ENCODE assay signal across 13 cellular contexts in genomic region chr10:34299105-34299611, GRCh38.
DNase-seq lines count a peak whose midpoint lies in the region; TF ChIP-seq lines count a peak whose summit lies in the region.
"Had no signal": no experiment of that assay in that cellular context is flagged by ENCODE, and none has a peak within 500 bp of the region (broad histone marks: within the 10 kb centered on the region; RNA-seq: fewer than 3 reads in every experiment).

No MANE protein-coding gene starts in this region.

- H3K36me3 Mint-ChIP-seq in activated naive CD8-positive, alpha-beta T cell treated with anti-CD3 and anti-CD28 coated beads for 36 hours: no peaks in the 10 kb centered on the region
- H3K36me3 Mint-ChIP-seq in activated naive CD4-positive, alpha-beta T cell treated with anti-CD3 and anti-CD28 coated beads for 36 hours (ENCODE audit: low read depth): no peaks in the 10 kb centered on the region
- H3K36me3 Mint-ChIP-seq: CD14-positive monocyte, memory B cell had no signal

- peaks cover 7% of the 10 kb centered on the region for H3K27me3 Mint-ChIP-seq in activated naive CD8-positive, alpha-beta T cell treated with anti-CD3 and anti-CD28 coated beads for 36 hours
- H3K27me3 Mint-ChIP-seq in activated naive CD4-positive, alpha-beta T cell treated with anti-CD3 and anti-CD28 coated beads for 36 hours (ENCODE audit: low read depth): peaks cover 18% of the 10 kb centered on the region
- H3K27me3 Mint-ChIP-seq: memory B cell had no signal

- H3K27ac Mint-ChIP-seq in activated naive CD8-positive, alpha-beta T cell treated with anti-CD3 and anti-CD28 coated beads for 36 hours: no peak overlapping the region
- H3K27ac Mint-ChIP-seq in activated naive CD4-positive, alpha-beta T cell treated with anti-CD3 and anti-CD28 coated beads for 36 hours: no peak overlapping the region
- H3K27ac Mint-ChIP-seq: CD14-positive monocyte; memory B cell; T-helper 1 cell treated with Interleukin-12 subunit alpha and Interleukin-12 subunit beta and Interleukin-4 antibody, amounts not matched to agents 30 μg/mL and 1 μg/mL, for 36 hours had no signal

- H3K4me3 ChIP-seq in choroid plexus epithelial cell (ENCODE audit: low read depth, low read length): no peak overlapping the region

- peaks cover 2% of the 10 kb centered on the region for H3K4me1 Mint-ChIP-seq in activated naive CD8-positive, alpha-beta T cell treated with anti-CD3 and anti-CD28 coated beads for 36 hours
- peaks cover 15% of the 10 kb centered on the region for H3K4me1 Mint-ChIP-seq in activated naive CD4-positive, alpha-beta T cell treated with anti-CD3 and anti-CD28 coated beads for 36 hours (ENCODE audit: low read depth)
- H3K4me1 Mint-ChIP-seq: CD14-positive monocyte, memory B cell had no signal

- no peaks in the 10 kb centered on the region for H3K9me3 Mint-ChIP-seq in activated naive CD8-positive, alpha-beta T cell treated with anti-CD3 and anti-CD28 coated beads for 36 hours
- no peaks in the 10 kb centered on the region for H3K9me3 Mint-ChIP-seq in activated naive CD4-positive, alpha-beta T cell treated with anti-CD3 and anti-CD28 coated beads for 36 hours
- H3K9me3 Mint-ChIP-seq: memory B cell had no signal

- DNase-seq in GM03348 (ENCODE audit: low spot score): peak; percentile 44
- DNase-seq in NCI-H146 treated with DMSO at 0.1 percent for 48 hours (lab: John Stamatoyannopoulos, UW; ENCODE audit: unreplicated experiment): peak; percentile 59
- peak; percentile 76 for DNase-seq in choroid plexus epithelial cell (ENCODE audit: low read depth)
- peak; percentile 68 for DNase-seq in myocyte (ENCODE audit: low read depth)
- DNase-seq in activated naive CD8-positive, alpha-beta T cell treated with anti-CD3 and anti-CD28 coated beads for 36 hours: no peak
- no peak for DNase-seq in stimulated activated CD4-positive, alpha-beta T cell treated with anti-CD3 and anti-CD28 coated beads, Interleukin-4, amount 100 ng/mL, for 1 hour
- DNase-seq in LoVo (ENCODE audit: low spot score): no peak
- no peak for DNase-seq in activated naive CD4-positive, alpha-beta T cell treated with anti-CD3 and anti-CD28 coated beads for 36 hours
- DNase-seq: Karpas-422, NCI-H526 treated with DMSO at 0.1 percent for 48 hours had no signal

- intact Hi-C loops in activated naive CD4-positive, alpha-beta T cell treated with anti-CD3 and anti-CD28 coated beads for 36 hours (cut with micrococcal nuclease): loop anchor here (10.0 kb wide), 2 partner anchors 226 to 896 kb away; no protein-coding TSS in a partner anchor

- no peak for TF ChIP-seq CTCF in choroid plexus epithelial cell (conservative IDR thresholded peaks at IDR 0.05; ENCODE audit: low read depth, low read length)

- CTCF ChIA-PET in activated naive CD4-positive, alpha-beta T cell treated with anti-CD3 and anti-CD28 coated beads for 36 hours (lab: Charles Lee): interaction anchor here (0.6 kb wide), 1 partner anchor 1164 kb away, joined by 6 read pairs; no protein-coding TSS in a partner anchor

- no peak overlapping the region for H3K4me3 Mint-ChIP-seq in activated naive CD8-positive, alpha-beta T cell treated with anti-CD3 and anti-CD28 coated beads for 36 hours
- H3K4me3 Mint-ChIP-seq in activated naive CD4-positive, alpha-beta T cell treated with anti-CD3 and anti-CD28 coated beads for 36 hours: no peak overlapping the region
- H3K4me3 Mint-ChIP-seq: CD14-positive monocyte; memory B cell; T-helper 1 cell treated with Interleukin-12 subunit alpha and Interleukin-12 subunit beta and Interleukin-4 antibody, amounts not matched to agents 30 μg/mL and 1 μg/mL, for 36 hours had no signal

Comparison
In these comparisons a context has a peak if more than half of its experiments do, and no peak if none do; other contexts are left out.
1. DNase-seq: peak in GM03348 (single experiment), NCI-H146 treated with DMSO at 0.1 percent for 48 hours (single experiment), choroid plexus epithelial cell (single experiment) and myocyte (single experiment); none in activated naive CD8-positive, alpha-beta T cell treated with anti-CD3 and anti-CD28 coated beads for 36 hours (single experiment), stimulated activated CD4-positive, alpha-beta T cell treated with anti-CD3 and anti-CD28 coated beads, Interleukin-4, amount 100 ng/mL, for 1 hour (single experiment), LoVo (single experiment) and activated naive CD4-positive, alpha-beta T cell treated with anti-CD3 and anti-CD28 coated beads for 36 hours (single experiment).